28 cellular contexts compared by ENCODE assay signal in genomic region chr5:154577449-154577848, GRCh38.
"Had no signal": no experiment of that assay in that cellular context is flagged by ENCODE, and none has a peak within 500 bp of the region (broad histone marks: within the 10 kb centered on the region; RNA-seq: fewer than 3 reads in every experiment).

No MANE protein-coding gene starts in this region.

- H3K9me3 ChIP-seq: esophagus squamous epithelium, psoas muscle, right atrium auricular region, vagina had no signal

- H3K27ac ChIP-seq: brain microvascular endothelial cell, esophagus squamous epithelium, neural progenitor cell, parathyroid adenoma, psoas muscle, right atrium auricular region, vagina had no signal

- H3K79me2 ChIP-seq: parathyroid adenoma had no signal

- H3K9ac ChIP-seq: neural progenitor cell, parathyroid adenoma had no signal

- H3K27me3 ChIP-seq: neural progenitor cell, right atrium auricular region, vagina had no signal

- ATAC-seq: activated CD8-positive, alpha-beta T cell treated with anti-CD3 and anti-CD28 coated beads for 36 hours; activated T-cell treated with anti-CD3 and anti-CD28 coated beads, Interleukin-2, amount 50 U/mL, for 4 hours; activated T-helper 17 cell treated with anti-CD3 and anti-CD28 coated beads, Interleukin-2, amount 50 U/mL, for 72 hours; naive thymus-derived CD8-positive, alpha-beta T cell; psoas muscle; WTC11 had no signal

- DNase-seq: activated CD4-positive, alpha-beta T cell treated with anti-CD3 and anti-CD28 coated beads for 1 hour; activated CD4-positive, alpha-beta T cell treated with anti-CD3 and anti-CD28 coated beads, Interleukin-2, amount 50 U/mL, for 1 hour; activated CD8-positive, alpha-beta T cell treated with anti-CD3 and anti-CD28 coated beads for 36 hours; activated gamma-delta T cell treated with Interleukin-2 at 50 U/mL for 16 hours; activated naive CD4-positive, alpha-beta T cell treated with anti-CD3 and anti-CD28 coated beads, Interleukin-2, amount 50 U/mL, for 16 hours; activated T-cell treated with anti-CD3 and anti-CD28 coated beads, Interleukin-2, amount 50 U/mL, for 4 hours; amniotic stem cell; brain microvascular endothelial cell; caudate nucleus; endodermal cell; esophagus squamous epithelium; glutamatergic neuron; islet precursor cell; mammary epithelial cell; midbrain; naive thymus-derived CD8-positive, alpha-beta T cell; occipital lobe; psoas muscle; stimulated activated CD4-positive, alpha-beta T cell treated with anti-CD3 and anti-CD28 coated beads, Interleukin-15, amount 100 ng/mL, for 24 hours; stimulated activated CD4-positive, alpha-beta T cell treated with anti-CD3 and anti-CD28 coated beads, Interleukin-2, amount 100 ng/mL, for 24 hours; stimulated activated naive CD4-positive, alpha-beta T cell treated with Interleukin-2 at 50 U/mL for 16 hours; T-helper 2 cell had no signal

- H3K4me2 ChIP-seq: neural progenitor cell had no signal

- H3K4me1 ChIP-seq: esophagus squamous epithelium, parathyroid adenoma, psoas muscle, right atrium auricular region, vagina had no signal

- H2AFZ ChIP-seq: neural progenitor cell, parathyroid adenoma had no signal

- H3K4me3 ChIP-seq: esophagus squamous epithelium, neural progenitor cell, psoas muscle, right atrium auricular region, vagina had no signal

- H3K36me3 ChIP-seq: brain microvascular endothelial cell, esophagus squamous epithelium, neural progenitor cell, right atrium auricular region, vagina had no signal
